Comparison of ENCODE assay signal across 15 cellular contexts in genomic region chr3:152213938-152214337, GRCh38. TPM values are rescaled to one million over a fixed set of nuclear protein-coding genes. Genes with fewer than 3 reads are reported as not detected.
DNase-seq lines count a peak whose midpoint lies in the region; ATAC-seq, FAIRE-seq and TF ChIP-seq lines count a peak whose summit lies in the region.
"Had no signal": no experiment of that assay in that cellular context is flagged by ENCODE, and none has a peak within 500 bp of the region (broad histone marks: within the 10 kb centered on the region; RNA-seq: fewer than 3 reads in every experiment).

No MANE protein-coding gene starts in this region.

- H3K4me2 ChIP-seq in K562 (ENCODE audit: insufficient read depth, low read length): no peak overlapping the region

- peak overlapping the region; percentile 31 to 99 (median 37) for H3K27ac Mint-ChIP-seq in CD4-positive, CD25-positive, alpha-beta regulatory T cell
- peak overlapping the region; percentile 8 for H3K27ac Mint-ChIP-seq in stimulated activated effector memory CD8-positive, alpha-beta T cell treated with anti-CD3 and anti-CD28 coated beads, Interleukin-12 subunit alpha, Interleukin-12 subunit beta, amount 100 ng/mL, for 72 hours

- no peak for TF ChIP-seq POLR2A in K562 (conservative IDR thresholded peaks at IDR 0.05)

- H3K9me3 Mint-ChIP-seq in CD4-positive, CD25-positive, alpha-beta regulatory T cell: no peaks in the 10 kb centered on the region
- H3K9me3 Mint-ChIP-seq in stimulated activated effector memory CD8-positive, alpha-beta T cell treated with anti-CD3 and anti-CD28 coated beads, Interleukin-12 subunit alpha, Interleukin-12 subunit beta, amount 100 ng/mL, for 72 hours: no peaks in the 10 kb centered on the region

- POLR2A ChIA-PET in K562 (lab: Yijun Ruan, JAX): interaction anchor here (0.5 to 1.0 kb wide), 2 partner anchors 104 to 836 kb away, joined by 3 read pairs; no protein-coding TSS in a partner anchor

- H3K9me1 ChIP-seq in K562 (ENCODE audit: control insufficient read depth, insufficient read depth, low read length): no peaks in the 10 kb centered on the region

- no TSS peak for BruUV-seq in K562 (replicated peaks; lab: Mats Ljungman, UMichigan)

- FAIRE-seq in K562 (lab: Jason Lieb, UNC): no peak

- no peak for TF ChIP-seq CTCF in K562 (IDR thresholded peaks at IDR 0.05 in 2 of 3, conservative IDR thresholded peaks at IDR 0.05 in 1 of 3; ENCODE audit: insufficient read depth in 2 of 3, low read depth in 1 of 3, low read length in 3 of 3)

- no peaks in the 10 kb centered on the region for H3K79me2 ChIP-seq in K562 (ENCODE audit: control insufficient read depth, insufficient read depth, low read length)

- peak overlapping the region in 3 of 4 donors; percentile 1 to 18 (median 17) for H3K4me3 Mint-ChIP-seq in CD4-positive, CD25-positive, alpha-beta regulatory T cell
- no peak overlapping the region for H3K4me3 Mint-ChIP-seq in stimulated activated effector memory CD8-positive, alpha-beta T cell treated with anti-CD3 and anti-CD28 coated beads, Interleukin-12 subunit alpha, Interleukin-12 subunit beta, amount 100 ng/mL, for 72 hours

- H3K36me3 Mint-ChIP-seq in CD4-positive, CD25-positive, alpha-beta regulatory T cell: no peaks in the 10 kb centered on the region
- H3K36me3 Mint-ChIP-seq in stimulated activated effector memory CD8-positive, alpha-beta T cell treated with anti-CD3 and anti-CD28 coated beads, Interleukin-12 subunit alpha, Interleukin-12 subunit beta, amount 100 ng/mL, for 72 hours: no peaks in the 10 kb centered on the region

- WGBS in K562 (ENCODE audit: insufficient coverage, low coverage, missing lambda C conversion rate): 9% methylated on average over 1 of the region's 1 CpG

- H2AFZ ChIP-seq in K562 (ENCODE audit: low read depth, low read length): no peak overlapping the region

- no peaks in the 10 kb centered on the region for H3K36me3 ChIP-seq in CD4-positive, CD25-positive, alpha-beta regulatory T cell (ENCODE audit: control insufficient read depth, insufficient read depth, low read length)
- H3K36me3 ChIP-seq in K562 (ENCODE audit: control insufficient read depth, insufficient read depth, low read length): no peaks in the 10 kb centered on the region
- H3K36me3 ChIP-seq: BE2C had no signal

- H3K4me3 ChIP-seq in CD4-positive, CD25-positive, alpha-beta regulatory T cell (ENCODE audit: low read depth, low read length): peak overlapping the region; percentile 2
- H3K4me3 ChIP-seq in K562: no peak overlapping the region
- H3K4me3 ChIP-seq: GM23248 had no signal

- no peak for ATAC-seq in CD4-positive, CD25-positive, alpha-beta regulatory T cell (ENCODE audit: low read depth in 2 of 2)
- ATAC-seq in K562 (no peak), GM18873 (IDR thresholded peaks at IDR 0.05; ENCODE audit: low FRiP score, unreplicated experiment) (no peak), sciatic nerve (no peak)
- ATAC-seq in stimulated activated effector memory CD8-positive, alpha-beta T cell treated with anti-CD3 and anti-CD28 coated beads, Interleukin-12 subunit alpha, Interleukin-12 subunit beta, amount 100 ng/mL, for 72 hours: no peak
- ATAC-seq: HCT116, PC-3 had no signal

- no peak overlapping the region for H3K9ac ChIP-seq in K562 (ENCODE audit: insufficient read depth in 1 of 2, low read depth in 2 of 2, low read length in 2 of 2)
- H3K9ac ChIP-seq: GM23248 had no signal

- no peaks in the 10 kb centered on the region for H3K9me3 ChIP-seq in CD4-positive, CD25-positive, alpha-beta regulatory T cell (ENCODE audit: control insufficient read depth in 2 of 2, low read length in 2 of 2)
- no peaks in the 10 kb centered on the region for H3K9me3 ChIP-seq in K562 (replicated peaks; ENCODE audit: control insufficient read depth, insufficient read depth, low read depth, low read length)
- H3K9me3 ChIP-seq: BE2C had no signal

- intact Hi-C loops in K562 (cut with micrococcal nuclease) (no loop called here), sciatic nerve (cut with DNase I) (no loop called here)

- no peak for TF ChIP-seq EP300 in K562 (IDR thresholded peaks at IDR 0.05; ENCODE audit: low read length)

- no peaks in the 10 kb centered on the region for H3K27me3 Mint-ChIP-seq in CD4-positive, CD25-positive, alpha-beta regulatory T cell

- CTCF ChIA-PET in K562 (lab: Yijun Ruan, JAX; ENCODE audit: low intra/inter-chr PET ratio): no interaction called here

- no peaks in the 10 kb centered on the region for H3K27me3 ChIP-seq in CD4-positive, CD25-positive, alpha-beta regulatory T cell (ENCODE audit: control insufficient read depth, insufficient read depth, low read length)
- H3K27me3 ChIP-seq in K562 (ENCODE audit: control insufficient read depth in 2 of 2, insufficient read depth in 2 of 2, low read length in 2 of 2): no peaks in the 10 kb centered on the region
- H3K27me3 ChIP-seq: BE2C had no signal

- no peaks in the 10 kb centered on the region for H4K20me1 ChIP-seq in K562 (replicated peaks; ENCODE audit: control insufficient read depth, insufficient read depth, low read length)

- peaks cover 29 to 80% (median 60%) of the 10 kb centered on the region in 4 donors for H3K4me1 Mint-ChIP-seq in CD4-positive, CD25-positive, alpha-beta regulatory T cell
- peaks cover 46% of the 10 kb centered on the region for H3K4me1 Mint-ChIP-seq in stimulated activated effector memory CD8-positive, alpha-beta T cell treated with anti-CD3 and anti-CD28 coated beads, Interleukin-12 subunit alpha, Interleukin-12 subunit beta, amount 100 ng/mL, for 72 hours

- in situ Hi-C loops in K562 (cut with MboI): no loop called here

- H3K4me1 ChIP-seq in CD4-positive, CD25-positive, alpha-beta regulatory T cell (ENCODE audit: control insufficient read depth, insufficient read depth, low read length, poor library complexity, severe bottlenecking): peaks cover 53% of the 10 kb centered on the region
- H3K4me1 ChIP-seq in K562 (replicated peaks in 1 of 2; ENCODE audit: control insufficient read depth in 2 of 2, insufficient read depth in 2 of 2, low read length in 2 of 2): peaks cover 0 to 3% of the 10 kb centered on the region in 2 experiments; a peak in 2 of 5 replicates
- H3K4me1 ChIP-seq: BE2C had no signal

- DNase-seq in CD4-positive, CD25-positive, alpha-beta regulatory T cell: no peak
- peak; percentile 42 for DNase-seq in COLO829 (ENCODE audit: low spot score)
- no peak for DNase-seq in K562 (ENCODE audit: extremely low read depth in 1 of 4, low spot score in 3 of 4)
- DNase-seq in stimulated activated effector memory CD8-positive, alpha-beta T cell treated with anti-CD3 and anti-CD28 coated beads, Interleukin-12 subunit alpha, Interleukin-12 subunit beta, amount 100 ng/mL, for 72 hours (ENCODE audit: low spot score in 2 of 2): no peak
- no peak for DNase-seq in NOMO-1 treated with dmso at 0.1 percent for 144 hours (lab: John Stamatoyannopoulos, UW; ENCODE audit: unreplicated experiment)
- no peak for DNase-seq in sciatic nerve (ENCODE audit: low spot score)
- DNase-seq: BE2C, DMS 273 treated with DMSO at 0.1 percent for 48 hours, IMR-90, NCI-H187, NCI-H446, PC-3 had no signal

- no peak for TF ChIP-seq RAD21 in K562 (CRISPR knock-in tag; conservative IDR thresholded peaks at IDR 0.05 in 1 of 2, IDR thresholded peaks at IDR 0.05 in 1 of 2)

- peak overlapping the region; percentile 56 for H3K27ac ChIP-seq in CD4-positive, CD25-positive, alpha-beta regulatory T cell (ENCODE audit: insufficient read depth, low read length, poor library complexity, severe bottlenecking)
- H3K27ac ChIP-seq in K562 (ENCODE audit: extremely low read depth, low read depth, low read length): no peak overlapping the region
- H3K27ac ChIP-seq: GM23248 had no signal

TF ChIP-seq in K562, 482 proteins besides CTCF, POLR2A, EP300 and RAD21:
- no peak for TF ChIP-seq PTBP1 (IDR thresholded peaks at IDR 0.05; ENCODE audit: low read depth, low read length)
- TF ChIP-seq PKNOX1 (IDR thresholded peaks at IDR 0.05): peak; percentile 79

RNA-seq across cellular contexts. Expression of gene MBNL1, which starts 54.8 kb away (rescaled TPM):
- total RNA-seq in CD4-positive, CD25-positive, alpha-beta regulatory T cell: 726 TPM
- 100 to 1,000 TPM; 221 to 262 (median 237) TPM for polyA plus RNA-seq in CD4-positive, CD25-positive, alpha-beta regulatory T cell
- 337 and 524 TPM in 2 replicates for total RNA-seq in K562 (2011; cell fraction: chromatin; rRNA removed; ENCODE audit: low replicate concordance)
- total RNA-seq in K562 (2011; cell fraction: nucleolus; rRNA removed): 154 and 188 TPM in 2 replicates
- total RNA-seq in K562 (2011; cell fraction: nucleoplasm; rRNA removed): 277 and 417 TPM in 2 replicates
- total RNA-seq in K562 (2014; rRNA removed): 240 and 243 TPM in 2 replicates
- total RNA-seq in K562 (2014; rRNA removed; fragmentation: Illumina TruSeq; extraction: Trizol): 220 and 241 TPM in 2 replicates
- total RNA-seq in K562 (2015; rRNA removed; fragmentation: Illumina TruSeq; extraction: Trizol): 220 and 243 TPM in 2 replicates
- 217 and 231 TPM in 2 replicates for total RNA-seq in K562 (2021)
- polyA plus RNA-seq in K562 (2011; rRNA removed): 116 and 133 TPM in 2 replicates
- polyA plus RNA-seq in K562 (2011; cell fraction: cytosol; rRNA removed): 101 and 150 TPM in 2 replicates
- 108 and 135 TPM in 2 replicates for polyA plus RNA-seq in K562 (2011; cell fraction: nucleus; rRNA removed)
- 74.4 and 91.9 TPM in 2 replicates for polyA plus RNA-seq in K562 (2012)
- polyA plus RNA-seq in K562 (2014; fragmentation: Illumina TruSeq; extraction: Trizol): 202 and 221 TPM in 2 replicates
- 10 to 100 TPM; 70.3 to 87.3 TPM for polyA plus RNA-seq in K562 (2014; fragmentation: Nextera tagmentation; extraction: Ambion mirVana)
- 104 and 107 TPM in 2 replicates for polyA plus RNA-seq in K562 (2014; rRNA removed)
- 431 and 448 TPM in 2 replicates for polyA minus RNA-seq in K562 (2011; rRNA and poly(A)+ RNA removed)
- 216 and 268 TPM in 2 replicates for polyA minus RNA-seq in K562 (2011; cell fraction: cytosol; rRNA and poly(A)+ RNA removed)
- 326 and 485 TPM in 2 replicates for polyA minus RNA-seq in K562 (2011; cell fraction: nucleus; rRNA and poly(A)+ RNA removed)
- total RNA-seq in sciatic nerve: 215 TPM
